1 cellular context compared by ENCODE assay signal in the genomic region with DNA sequence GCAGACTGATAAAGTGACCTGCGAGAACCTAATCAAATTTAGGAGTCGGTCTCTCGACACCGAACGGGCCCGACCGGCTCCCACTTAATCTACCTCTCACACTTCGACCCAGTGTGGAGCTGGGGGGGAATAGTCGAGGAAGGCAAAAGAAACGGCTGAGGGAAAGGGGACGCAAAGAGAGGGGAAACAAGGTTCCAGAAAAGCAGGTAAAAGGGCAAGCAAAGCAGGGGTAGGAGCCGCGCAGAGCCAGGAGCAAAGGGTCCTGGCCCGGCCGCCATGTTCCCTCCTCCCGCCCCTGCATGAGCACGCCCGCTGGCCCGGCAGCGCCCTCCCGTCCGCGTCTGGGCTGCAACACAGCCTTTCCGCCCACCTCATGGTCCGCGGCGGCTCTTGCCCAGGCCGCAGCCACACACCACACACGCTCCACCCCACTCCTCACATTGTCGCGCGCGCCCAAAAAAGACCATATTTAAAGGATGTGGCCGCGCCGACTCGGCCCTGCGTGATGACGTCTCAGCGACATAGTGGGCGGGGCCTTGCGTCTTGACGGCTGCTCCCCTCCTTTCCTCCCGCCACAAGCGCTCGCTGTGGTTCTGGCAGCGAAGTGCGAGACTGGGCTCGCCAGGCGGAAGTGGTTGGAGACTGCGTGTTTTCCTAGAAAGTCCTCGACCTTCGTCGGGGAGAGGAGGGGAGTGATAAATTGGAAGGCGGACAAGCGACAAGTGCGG.
TF ChIP-seq lines count a peak whose summit lies in the region.

A gene with protein sequence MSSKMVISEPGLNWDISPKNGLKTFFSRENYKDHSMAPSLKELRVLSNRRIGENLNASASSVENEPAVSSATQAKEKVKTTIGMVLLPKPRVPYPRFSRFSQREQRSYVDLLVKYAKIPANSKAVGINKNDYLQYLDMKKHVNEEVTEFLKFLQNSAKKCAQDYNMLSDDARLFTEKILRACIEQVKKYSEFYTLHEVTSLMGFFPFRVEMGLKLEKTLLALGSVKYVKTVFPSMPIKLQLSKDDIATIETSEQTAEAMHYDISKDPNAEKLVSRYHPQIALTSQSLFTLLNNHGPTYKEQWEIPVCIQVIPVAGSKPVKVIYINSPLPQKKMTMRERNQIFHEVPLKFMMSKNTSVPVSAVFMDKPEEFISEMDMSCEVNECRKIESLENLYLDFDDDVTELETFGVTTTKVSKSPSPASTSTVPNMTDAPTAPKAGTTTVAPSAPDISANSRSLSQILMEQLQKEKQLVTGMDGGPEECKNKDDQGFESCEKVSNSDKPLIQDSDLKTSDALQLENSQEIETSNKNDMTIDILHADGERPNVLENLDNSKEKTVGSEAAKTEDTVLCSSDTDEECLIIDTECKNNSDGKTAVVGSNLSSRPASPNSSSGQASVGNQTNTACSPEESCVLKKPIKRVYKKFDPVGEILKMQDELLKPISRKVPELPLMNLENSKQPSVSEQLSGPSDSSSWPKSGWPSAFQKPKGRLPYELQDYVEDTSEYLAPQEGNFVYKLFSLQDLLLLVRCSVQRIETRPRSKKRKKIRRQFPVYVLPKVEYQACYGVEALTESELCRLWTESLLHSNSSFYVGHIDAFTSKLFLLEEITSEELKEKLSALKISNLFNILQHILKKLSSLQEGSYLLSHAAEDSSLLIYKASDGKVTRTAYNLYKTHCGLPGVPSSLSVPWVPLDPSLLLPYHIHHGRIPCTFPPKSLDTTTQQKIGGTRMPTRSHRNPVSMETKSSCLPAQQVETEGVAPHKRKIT (minus strand): TSS at position 510 of the 728 bp plus-strand sequence. CDS start 1,165 bp downstream, outside the sequence.

TF ChIP-seq in HepG2, 621 proteins besides CTCF, POLR2A, EP300 and RAD21 (continued from another document and continues in another):
- TF ChIP-seq, protein P1, sequence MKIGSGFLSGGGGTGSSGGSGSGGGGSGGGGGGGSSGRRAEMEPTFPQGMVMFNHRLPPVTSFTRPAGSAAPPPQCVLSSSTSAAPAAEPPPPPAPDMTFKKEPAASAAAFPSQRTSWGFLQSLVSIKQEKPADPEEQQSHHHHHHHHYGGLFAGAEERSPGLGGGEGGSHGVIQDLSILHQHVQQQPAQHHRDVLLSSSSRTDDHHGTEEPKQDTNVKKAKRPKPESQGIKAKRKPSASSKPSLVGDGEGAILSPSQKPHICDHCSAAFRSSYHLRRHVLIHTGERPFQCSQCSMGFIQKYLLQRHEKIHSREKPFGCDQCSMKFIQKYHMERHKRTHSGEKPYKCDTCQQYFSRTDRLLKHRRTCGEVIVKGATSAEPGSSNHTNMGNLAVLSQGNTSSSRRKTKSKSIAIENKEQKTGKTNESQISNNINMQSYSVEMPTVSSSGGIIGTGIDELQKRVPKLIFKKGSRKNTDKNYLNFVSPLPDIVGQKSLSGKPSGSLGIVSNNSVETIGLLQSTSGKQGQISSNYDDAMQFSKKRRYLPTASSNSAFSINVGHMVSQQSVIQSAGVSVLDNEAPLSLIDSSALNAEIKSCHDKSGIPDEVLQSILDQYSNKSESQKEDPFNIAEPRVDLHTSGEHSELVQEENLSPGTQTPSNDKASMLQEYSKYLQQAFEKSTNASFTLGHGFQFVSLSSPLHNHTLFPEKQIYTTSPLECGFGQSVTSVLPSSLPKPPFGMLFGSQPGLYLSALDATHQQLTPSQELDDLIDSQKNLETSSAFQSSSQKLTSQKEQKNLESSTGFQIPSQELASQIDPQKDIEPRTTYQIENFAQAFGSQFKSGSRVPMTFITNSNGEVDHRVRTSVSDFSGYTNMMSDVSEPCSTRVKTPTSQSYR (CRISPR knock-in tag; IDR thresholded peaks at IDR 0.05; ENCODE audit: borderline replicate concordance): peak; percentile 5; the same call in 1 of the 2 replicates
- no peak for TF ChIP-seq RFX3 (CRISPR knock-in tag; IDR thresholded peaks at IDR 0.05)
- TF ChIP-seq, protein P2, sequence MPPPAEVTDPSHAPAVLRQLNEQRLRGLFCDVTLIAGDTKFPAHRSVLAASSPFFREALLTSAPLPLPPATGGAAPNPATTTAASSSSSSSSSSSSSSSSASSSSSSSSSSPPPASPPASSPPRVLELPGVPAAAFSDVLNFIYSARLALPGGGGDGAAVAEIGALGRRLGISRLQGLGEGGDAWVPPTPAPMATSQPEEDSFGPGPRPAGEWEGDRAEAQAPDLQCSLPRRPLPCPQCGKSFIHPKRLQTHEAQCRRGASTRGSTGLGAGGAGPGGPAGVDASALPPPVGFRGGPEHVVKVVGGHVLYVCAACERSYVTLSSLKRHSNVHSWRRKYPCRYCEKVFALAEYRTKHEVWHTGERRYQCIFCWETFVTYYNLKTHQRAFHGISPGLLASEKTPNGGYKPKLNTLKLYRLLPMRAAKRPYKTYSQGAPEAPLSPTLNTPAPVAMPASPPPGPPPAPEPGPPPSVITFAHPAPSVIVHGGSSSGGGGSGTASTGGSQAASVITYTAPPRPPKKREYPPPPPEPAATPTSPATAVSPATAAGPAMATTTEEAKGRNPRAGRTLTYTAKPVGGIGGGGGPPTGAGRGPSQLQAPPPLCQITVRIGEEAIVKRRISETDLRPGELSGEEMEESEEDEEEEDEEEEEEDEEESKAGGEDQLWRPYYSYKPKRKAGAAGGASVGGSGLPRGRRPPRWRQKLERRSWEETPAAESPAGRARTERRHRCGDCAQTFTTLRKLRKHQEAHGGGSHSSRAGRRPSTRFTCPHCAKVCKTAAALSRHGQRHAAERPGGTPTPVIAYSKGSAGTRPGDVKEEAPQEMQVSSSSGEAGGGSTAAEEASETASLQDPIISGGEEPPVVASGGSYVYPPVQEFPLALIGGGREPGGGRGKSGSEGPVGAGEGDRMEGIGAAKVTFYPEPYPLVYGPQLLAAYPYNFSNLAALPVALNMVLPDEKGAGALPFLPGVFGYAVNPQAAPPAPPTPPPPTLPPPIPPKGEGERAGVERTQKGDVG (CRISPR knock-in tag; IDR thresholded peaks at IDR 0.05; ENCODE audit: borderline replicate concordance): peak; percentile 58; the same call in 1 of the 2 replicates
- no peak for TF ChIP-seq TRIM24 (CRISPR knock-in tag; IDR thresholded peaks at IDR 0.05)
- TF ChIP-seq SRSF4 (IDR thresholded peaks at IDR 0.05; ENCODE audit: low read depth, low read length, poor library complexity, severe bottlenecking): no peak
- TF ChIP-seq, protein P3, sequence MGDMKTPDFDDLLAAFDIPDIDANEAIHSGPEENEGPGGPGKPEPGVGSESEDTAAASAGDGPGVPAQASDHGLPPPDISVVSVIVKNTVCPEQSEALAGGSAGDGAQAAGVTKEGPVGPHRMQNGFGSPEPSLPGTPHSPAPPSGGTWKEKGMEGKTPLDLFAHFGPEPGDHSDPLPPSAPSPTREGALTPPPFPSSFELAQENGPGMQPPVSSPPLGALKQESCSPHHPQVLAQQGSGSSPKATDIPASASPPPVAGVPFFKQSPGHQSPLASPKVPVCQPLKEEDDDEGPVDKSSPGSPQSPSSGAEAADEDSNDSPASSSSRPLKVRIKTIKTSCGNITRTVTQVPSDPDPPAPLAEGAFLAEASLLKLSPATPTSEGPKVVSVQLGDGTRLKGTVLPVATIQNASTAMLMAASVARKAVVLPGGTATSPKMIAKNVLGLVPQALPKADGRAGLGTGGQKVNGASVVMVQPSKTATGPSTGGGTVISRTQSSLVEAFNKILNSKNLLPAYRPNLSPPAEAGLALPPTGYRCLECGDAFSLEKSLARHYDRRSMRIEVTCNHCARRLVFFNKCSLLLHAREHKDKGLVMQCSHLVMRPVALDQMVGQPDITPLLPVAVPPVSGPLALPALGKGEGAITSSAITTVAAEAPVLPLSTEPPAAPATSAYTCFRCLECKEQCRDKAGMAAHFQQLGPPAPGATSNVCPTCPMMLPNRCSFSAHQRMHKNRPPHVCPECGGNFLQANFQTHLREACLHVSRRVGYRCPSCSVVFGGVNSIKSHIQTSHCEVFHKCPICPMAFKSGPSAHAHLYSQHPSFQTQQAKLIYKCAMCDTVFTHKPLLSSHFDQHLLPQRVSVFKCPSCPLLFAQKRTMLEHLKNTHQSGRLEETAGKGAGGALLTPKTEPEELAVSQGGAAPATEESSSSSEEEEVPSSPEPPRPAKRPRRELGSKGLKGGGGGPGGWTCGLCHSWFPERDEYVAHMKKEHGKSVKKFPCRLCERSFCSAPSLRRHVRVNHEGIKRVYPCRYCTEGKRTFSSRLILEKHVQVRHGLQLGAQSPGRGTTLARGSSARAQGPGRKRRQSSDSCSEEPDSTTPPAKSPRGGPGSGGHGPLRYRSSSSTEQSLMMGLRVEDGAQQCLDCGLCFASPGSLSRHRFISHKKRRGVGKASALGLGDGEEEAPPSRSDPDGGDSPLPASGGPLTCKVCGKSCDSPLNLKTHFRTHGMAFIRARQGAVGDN (CRISPR knock-in tag; IDR thresholded peaks at IDR 0.05): peak; percentile 99
- TF ChIP-seq ZNF329 (CRISPR knock-in tag; IDR thresholded peaks at IDR 0.05; ENCODE audit: low read depth): 0 out of 2 replicates have a peak, but pooled peaks have one; percentile 38
- TF ChIP-seq, protein P4, sequence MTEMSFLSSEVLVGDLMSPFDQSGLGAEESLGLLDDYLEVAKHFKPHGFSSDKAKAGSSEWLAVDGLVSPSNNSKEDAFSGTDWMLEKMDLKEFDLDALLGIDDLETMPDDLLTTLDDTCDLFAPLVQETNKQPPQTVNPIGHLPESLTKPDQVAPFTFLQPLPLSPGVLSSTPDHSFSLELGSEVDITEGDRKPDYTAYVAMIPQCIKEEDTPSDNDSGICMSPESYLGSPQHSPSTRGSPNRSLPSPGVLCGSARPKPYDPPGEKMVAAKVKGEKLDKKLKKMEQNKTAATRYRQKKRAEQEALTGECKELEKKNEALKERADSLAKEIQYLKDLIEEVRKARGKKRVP (CRISPR knock-in tag; IDR thresholded peaks at IDR 0.05): no peak; a peak in 1 of 4 replicates
- no peak for TF ChIP-seq SP1 (IDR thresholded peaks at IDR 0.05)
- peak; percentile 99 for TF ChIP-seq SP1 (CRISPR knock-in tag; IDR thresholded peaks at IDR 0.05)
- peak; percentile 90 for TF ChIP-seq PHF20 (CRISPR knock-in tag; IDR thresholded peaks at IDR 0.05)
- TF ChIP-seq FOXA3 (CRISPR knock-in tag; IDR thresholded peaks at IDR 0.05): peak; percentile 71
- TF ChIP-seq, protein P5, sequence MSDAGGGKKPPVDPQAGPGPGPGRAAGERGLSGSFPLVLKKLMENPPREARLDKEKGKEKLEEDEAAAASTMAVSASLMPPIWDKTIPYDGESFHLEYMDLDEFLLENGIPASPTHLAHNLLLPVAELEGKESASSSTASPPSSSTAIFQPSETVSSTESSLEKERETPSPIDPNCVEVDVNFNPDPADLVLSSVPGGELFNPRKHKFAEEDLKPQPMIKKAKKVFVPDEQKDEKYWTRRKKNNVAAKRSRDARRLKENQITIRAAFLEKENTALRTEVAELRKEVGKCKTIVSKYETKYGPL (CRISPR knock-in tag; IDR thresholded peaks at IDR 0.05): no peak
- TF ChIP-seq ZNF430 (CRISPR knock-in tag; IDR thresholded peaks at IDR 0.05): peak; percentile 97
- no peak; the same call in 1 of the 2 replicates for TF ChIP-seq NFE2L2 (IDR thresholded peaks at IDR 0.05; ENCODE audit: low read length)
- TF ChIP-seq SALL1 (CRISPR knock-in tag; IDR thresholded peaks at IDR 0.05): peak; percentile 95
- TF ChIP-seq, protein P6, sequence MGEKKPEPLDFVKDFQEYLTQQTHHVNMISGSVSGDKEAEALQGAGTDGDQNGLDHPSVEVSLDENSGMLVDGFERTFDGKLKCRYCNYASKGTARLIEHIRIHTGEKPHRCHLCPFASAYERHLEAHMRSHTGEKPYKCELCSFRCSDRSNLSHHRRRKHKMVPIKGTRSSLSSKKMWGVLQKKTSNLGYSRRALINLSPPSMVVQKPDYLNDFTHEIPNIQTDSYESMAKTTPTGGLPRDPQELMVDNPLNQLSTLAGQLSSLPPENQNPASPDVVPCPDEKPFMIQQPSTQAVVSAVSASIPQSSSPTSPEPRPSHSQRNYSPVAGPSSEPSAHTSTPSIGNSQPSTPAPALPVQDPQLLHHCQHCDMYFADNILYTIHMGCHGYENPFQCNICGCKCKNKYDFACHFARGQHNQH (CRISPR knock-in tag; IDR thresholded peaks at IDR 0.05): peak; percentile 84
- TF ChIP-seq IRF2 (CRISPR knock-in tag; IDR thresholded peaks at IDR 0.05): peak; percentile 88
- TF ChIP-seq RFXANK (CRISPR knock-in tag; IDR thresholded peaks at IDR 0.05): 0 out of 2 replicates have a peak, but pooled peaks have one; percentile 50
- TF ChIP-seq ZC3H4 (CRISPR knock-in tag; IDR thresholded peaks at IDR 0.05; ENCODE audit: borderline replicate concordance): no peak
- TF ChIP-seq, protein P7, sequence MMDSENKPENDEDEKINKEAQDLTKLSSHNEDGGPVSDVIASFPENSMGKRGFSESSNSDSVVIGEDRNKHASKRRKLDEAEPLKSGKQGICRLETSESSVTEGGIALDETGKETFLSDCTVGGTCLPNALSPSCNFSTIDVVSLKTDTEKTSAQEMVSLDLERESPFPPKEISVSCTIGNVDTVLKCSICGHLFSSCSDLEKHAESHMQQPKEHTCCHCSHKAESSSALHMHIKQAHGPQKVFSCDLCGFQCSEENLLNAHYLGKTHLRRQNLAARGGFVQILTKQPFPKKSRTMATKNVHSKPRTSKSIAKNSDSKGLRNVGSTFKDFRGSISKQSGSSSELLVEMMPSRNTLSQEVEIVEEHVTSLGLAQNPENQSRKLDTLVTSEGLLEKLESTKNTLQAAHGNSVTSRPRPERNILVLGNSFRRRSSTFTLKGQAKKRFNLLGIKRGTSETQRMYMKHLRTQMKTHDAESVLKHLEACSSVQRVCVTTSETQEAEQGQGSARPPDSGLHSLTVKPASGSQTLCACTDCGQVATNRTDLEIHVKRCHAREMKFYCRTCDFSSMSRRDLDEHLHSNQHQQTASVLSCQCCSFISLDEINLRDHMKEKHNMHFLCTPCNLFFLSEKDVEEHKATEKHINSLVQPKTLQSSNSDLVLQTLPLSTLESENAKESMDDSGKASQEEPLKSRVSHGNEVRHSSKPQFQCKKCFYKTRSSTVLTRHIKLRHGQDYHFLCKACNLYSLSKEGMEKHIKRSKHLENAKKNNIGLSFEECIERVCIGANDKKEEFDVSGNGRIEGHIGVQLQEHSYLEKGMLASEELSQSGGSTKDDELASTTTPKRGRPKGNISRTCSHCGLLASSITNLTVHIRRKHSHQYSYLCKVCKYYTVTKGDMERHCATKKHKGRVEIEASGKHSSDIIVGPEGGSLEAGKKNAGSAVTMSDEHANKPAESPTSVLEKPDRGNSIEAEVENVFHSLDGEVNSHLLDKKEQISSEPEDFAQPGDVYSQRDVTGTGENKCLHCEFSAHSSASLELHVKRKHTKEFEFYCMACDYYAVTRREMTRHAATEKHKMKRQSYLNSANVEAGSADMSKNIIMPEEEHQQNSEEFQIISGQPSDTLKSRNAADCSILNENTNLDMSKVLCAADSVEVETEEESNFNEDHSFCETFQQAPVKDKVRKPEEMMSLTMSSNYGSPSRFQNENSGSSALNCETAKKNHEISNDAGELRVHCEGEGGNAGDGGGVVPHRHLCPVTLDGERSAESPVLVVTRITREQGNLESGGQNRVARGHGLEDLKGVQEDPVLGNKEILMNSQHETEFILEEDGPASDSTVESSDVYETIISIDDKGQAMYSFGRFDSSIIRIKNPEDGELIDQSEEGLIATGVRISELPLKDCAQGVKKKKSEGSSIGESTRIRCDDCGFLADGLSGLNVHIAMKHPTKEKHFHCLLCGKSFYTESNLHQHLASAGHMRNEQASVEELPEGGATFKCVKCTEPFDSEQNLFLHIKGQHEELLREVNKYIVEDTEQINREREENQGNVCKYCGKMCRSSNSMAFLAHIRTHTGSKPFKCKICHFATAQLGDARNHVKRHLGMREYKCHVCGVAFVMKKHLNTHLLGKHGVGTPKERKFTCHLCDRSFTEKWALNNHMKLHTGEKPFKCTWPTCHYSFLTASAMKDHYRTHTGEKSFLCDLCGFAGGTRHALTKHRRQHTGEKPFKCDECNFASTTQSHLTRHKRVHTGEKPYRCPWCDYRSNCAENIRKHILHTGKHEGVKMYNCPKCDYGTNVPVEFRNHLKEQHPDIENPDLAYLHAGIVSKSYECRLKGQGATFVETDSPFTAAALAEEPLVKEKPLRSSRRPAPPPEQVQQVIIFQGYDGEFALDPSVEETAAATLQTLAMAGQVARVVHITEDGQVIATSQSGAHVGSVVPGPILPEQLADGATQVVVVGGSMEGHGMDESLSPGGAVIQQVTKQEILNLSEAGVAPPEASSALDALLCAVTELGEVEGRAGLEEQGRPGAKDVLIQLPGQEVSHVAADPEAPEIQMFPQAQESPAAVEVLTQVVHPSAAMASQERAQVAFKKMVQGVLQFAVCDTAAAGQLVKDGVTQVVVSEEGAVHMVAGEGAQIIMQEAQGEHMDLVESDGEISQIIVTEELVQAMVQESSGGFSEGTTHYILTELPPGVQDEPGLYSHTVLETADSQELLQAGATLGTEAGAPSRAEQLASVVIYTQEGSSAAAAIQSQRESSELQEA (CRISPR knock-in tag; IDR thresholded peaks at IDR 0.05; ENCODE audit: not compliant biosample characterization): peak; percentile 68
